9 cellular contexts compared by ENCODE assay signal in the genomic region with DNA sequence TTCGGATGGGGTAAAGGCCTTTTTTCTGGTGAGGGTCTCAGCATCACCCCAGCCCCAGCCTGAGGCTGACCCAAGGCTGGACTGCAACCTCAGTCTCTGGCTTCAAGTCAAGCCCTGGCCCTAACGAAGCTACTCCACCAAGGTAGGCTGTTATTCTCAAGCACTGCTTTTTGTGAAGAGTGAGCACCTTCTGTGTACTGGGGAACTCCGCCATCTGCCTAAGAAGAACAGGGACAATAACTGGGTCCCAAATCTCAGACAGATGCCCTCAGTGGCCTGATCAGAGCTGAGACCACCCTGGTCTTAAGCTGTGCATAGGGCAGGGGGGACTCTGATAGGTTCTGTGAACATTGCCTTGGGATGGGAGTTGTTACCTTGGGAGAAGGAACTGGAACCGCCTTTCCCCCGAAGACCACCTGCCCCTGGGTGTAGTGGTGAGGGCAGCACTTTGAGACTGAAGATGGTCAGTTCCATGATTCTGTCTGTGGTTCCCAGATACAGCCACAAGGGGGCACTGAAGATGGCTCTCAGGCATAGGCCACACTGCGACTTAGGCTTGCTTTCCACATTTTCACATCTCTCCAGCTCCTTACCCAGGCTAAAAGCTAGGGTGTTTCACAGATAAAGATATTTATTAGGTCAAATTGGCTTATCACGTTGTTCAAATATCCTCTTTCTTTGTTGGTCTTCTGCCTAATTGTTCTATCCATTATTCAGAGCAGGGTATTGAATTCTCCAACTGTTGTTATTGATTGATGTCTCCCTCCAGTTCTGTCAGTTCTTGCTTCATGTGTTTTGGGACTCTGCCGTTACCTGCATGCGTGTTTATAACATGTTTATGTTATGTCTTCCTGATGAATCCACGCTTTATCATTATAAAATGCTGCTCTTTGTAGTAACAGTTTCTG. TPM values are rescaled to one million over a fixed set of nuclear protein-coding genes. Genes with fewer than 3 reads are reported as not detected.
DNase-seq lines count a peak whose midpoint lies in the region; ATAC-seq, FAIRE-seq and TF ChIP-seq lines count a peak whose summit lies in the region.
"Had no signal": no experiment of that assay in that cellular context is flagged by ENCODE, and none has a peak within 500 bp of the region (broad histone marks: within the 10 kb centered on the region; RNA-seq: fewer than 3 reads in every experiment).

No MANE protein-coding gene starts in this region.

- CTCF ChIA-PET in CD8-positive, alpha-beta memory T cell (lab: Charles Lee) = interaction anchor here (0.6 to 3.3 kb wide), 16 partner anchors 8 to 515 kb away, joined by 3 to 94 read pairs (median 6); a partner anchor contains a TSS

- peak; percentile 58 for ATAC-seq in GM21367 (IDR thresholded peaks at IDR 0.05; ENCODE audit: unreplicated experiment)

- POLR2A ChIA-PET in CD8-positive, alpha-beta memory T cell (lab: Charles Lee) = no interaction called here

- no peak overlapping the region for H3K27ac Mint-ChIP-seq in CD8-positive, alpha-beta memory T cell

- no peaks in the 10 kb centered on the region for H3K9me3 Mint-ChIP-seq in CD8-positive, alpha-beta memory T cell
- H3K9me3 Mint-ChIP-seq: activated naive CD4-positive, alpha-beta T cell treated with anti-CD3 and anti-CD28 coated beads, Interleukin-2, amount 50 U/mL, for 24 hours had no signal

- no peak overlapping the region for H3K4me3 ChIP-seq in CD8-positive, alpha-beta memory T cell (ENCODE audit: low read length)

- no peaks in the 10 kb centered on the region for H3K36me3 Mint-ChIP-seq in CD8-positive, alpha-beta memory T cell
- H3K36me3 Mint-ChIP-seq: activated naive CD4-positive, alpha-beta T cell treated with anti-CD3 and anti-CD28 coated beads, Interleukin-2, amount 50 U/mL, for 24 hours had no signal

- peaks cover 12% of the 10 kb centered on the region for H3K4me1 ChIP-seq in CD8-positive, alpha-beta memory T cell (ENCODE audit: insufficient read depth, low read length)

- TF ChIP-seq CTCF in LNCAP (IDR thresholded peaks at IDR 0.05) = peak; percentile 90

- H3K27ac ChIP-seq in CD8-positive, alpha-beta memory T cell (ENCODE audit: low read depth, low read length) = no peak overlapping the region

- intact Hi-C loops in head of caudate nucleus (cut with DNase I) = loop anchor here (5.0 kb wide), 2 partner anchors 64 to 349 kb away; no protein-coding TSS in a partner anchor
- intact Hi-C loops in posterior vena cava (cut with DNase I) = loop anchor here in 1 of 2 donors (5.0 to 10.0 kb wide), 2 partner anchors 64 to 512 kb away; no protein-coding TSS in a partner anchor

- peaks cover 6 to 14% (median 9%) of the 10 kb centered on the region in 3 donors for H3K4me1 Mint-ChIP-seq in CD8-positive, alpha-beta memory T cell

- FAIRE-seq in urothelium cell line (lab: Jason Lieb, UNC) = peak; percentile 5

- H3K27me3 Mint-ChIP-seq in CD8-positive, alpha-beta memory T cell = peaks cover 2 to 3% of the 10 kb centered on the region in 2 donors
- H3K27me3 Mint-ChIP-seq: activated naive CD4-positive, alpha-beta T cell treated with anti-CD3 and anti-CD28 coated beads, Interleukin-2, amount 50 U/mL, for 24 hours had no signal

- no peaks in the 10 kb centered on the region for H3K36me3 ChIP-seq in CD8-positive, alpha-beta memory T cell (ENCODE audit: insufficient read depth, low read length)

- peak; percentile 47 to 77 (median 56) for DNase-seq in CD8-positive, alpha-beta memory T cell
- DNase-seq in SKM-1 treated with dmso at 0.1 percent for 144 hours (lab: John Stamatoyannopoulos, UW; ENCODE audit: unreplicated experiment) (peak; percentile 58), head of caudate nucleus (peak; percentile 41 to 95 (median 84)), posterior vena cava (ENCODE audit: low spot score) (peak; percentile 86), urothelium cell line (ENCODE audit: low spot score) (peak; percentile 79)
- peak; percentile 63 for DNase-seq in activated naive CD4-positive, alpha-beta T cell treated with anti-CD3 and anti-CD28 coated beads, Interleukin-2, amount 50 U/mL, for 16 hours

- H3K27me3 ChIP-seq in CD8-positive, alpha-beta memory T cell (ENCODE audit: insufficient read depth, low read length, poor library complexity, severe bottlenecking) = no peaks in the 10 kb centered on the region

- H3K9me3 ChIP-seq in CD8-positive, alpha-beta memory T cell (ENCODE audit: low read length) = no peaks in the 10 kb centered on the region

- no peak overlapping the region for H3K4me3 Mint-ChIP-seq in CD8-positive, alpha-beta memory T cell
- H3K4me3 Mint-ChIP-seq: activated naive CD4-positive, alpha-beta T cell treated with anti-CD3 and anti-CD28 coated beads, Interleukin-2, amount 50 U/mL, for 24 hours had no signal

RNA-seq across cellular contexts. Expression of a gene that starts 11.8 kb away (rescaled TPM):
- 10 to 100 TPM; 18.0 to 20.9 TPM for total RNA-seq in CD8-positive, alpha-beta memory T cell
- polyA plus RNA-seq in CD8-positive, alpha-beta memory T cell = 17.1 TPM
- total RNA-seq in posterior vena cava = 10 to 100 TPM; 27.0 to 27.8 TPM

RNA-seq across cellular contexts. Expression of a gene that starts 34.6 kb away (rescaled TPM):
- total RNA-seq in CD8-positive, alpha-beta memory T cell = 1 to 10 TPM; 5.5 to 5.6 TPM
- polyA plus RNA-seq in CD8-positive, alpha-beta memory T cell = not detected
- total RNA-seq in posterior vena cava = 1 to 10 TPM; 2.1 to 3.4 TPM
